10 cellular contexts compared by ENCODE assay signal in the genomic region with DNA sequence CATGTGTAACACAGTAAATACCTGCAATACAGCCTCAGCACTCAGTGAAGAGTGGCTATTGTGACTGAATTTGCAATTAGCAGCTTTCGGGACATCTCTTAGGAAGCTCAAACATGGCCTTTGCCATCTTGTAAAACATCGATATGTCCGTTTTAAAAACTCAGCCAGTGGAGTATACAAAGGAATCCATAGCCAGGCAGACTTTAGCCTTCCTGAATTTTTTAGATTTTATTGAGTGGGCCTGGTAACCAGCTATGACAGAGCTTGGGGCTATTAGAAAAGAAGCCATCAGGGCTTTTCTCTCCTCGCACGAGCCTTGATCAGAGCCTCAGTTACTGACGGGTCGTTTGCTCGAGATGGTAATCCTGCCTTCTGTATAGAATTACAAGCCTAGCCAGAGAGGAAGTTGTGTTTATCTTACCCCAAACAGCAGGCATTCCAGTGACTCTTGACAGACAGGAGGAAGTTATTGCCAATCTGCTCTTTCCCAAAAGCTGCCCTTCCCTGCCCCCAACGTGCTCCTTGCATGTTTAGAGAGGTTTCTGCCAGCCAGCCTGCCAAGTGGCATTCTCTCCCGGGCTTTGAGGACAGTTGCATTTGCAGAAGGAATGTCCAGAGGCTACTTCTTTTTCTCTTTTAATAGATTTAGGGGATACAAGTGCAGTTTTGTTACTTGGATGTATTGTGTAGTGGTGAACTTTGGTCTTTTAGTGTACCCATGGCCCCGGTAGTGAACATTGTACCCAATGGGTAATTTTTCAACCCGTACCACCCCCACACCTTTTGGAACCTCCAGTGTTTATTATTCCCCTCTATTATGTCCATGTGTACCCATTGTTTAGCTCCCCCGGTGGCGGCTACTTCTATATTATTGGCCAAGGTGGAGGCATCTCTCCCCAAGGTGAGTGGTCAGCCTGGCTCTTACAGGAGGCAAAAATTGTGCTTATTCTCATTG. TPM values are rescaled to one million over a fixed set of nuclear protein-coding genes. Genes with fewer than 3 reads are reported as not detected.
DNase-seq lines count a peak whose midpoint lies in the region; ATAC-seq, FAIRE-seq and TF ChIP-seq lines count a peak whose summit lies in the region.
"Had no signal": no experiment of that assay in that cellular context is flagged by ENCODE, and none has a peak within 500 bp of the region (broad histone marks: within the 10 kb centered on the region; RNA-seq: fewer than 3 reads in every experiment).

No MANE protein-coding gene starts in this region.

- DNase-seq in AML-193 (lab: John Stamatoyannopoulos, UW) (peak; percentile 79 to 82), NCI-H524 (lab: John Stamatoyannopoulos, UW) (peak; percentile 87 to 95), dorsolateral prefrontal cortex (peak in 1 of 10 donors; percentile 6), mucosa of gallbladder (ENCODE audit: low spot score) (peak; percentile 33), HTR-8/SVneo (ENCODE audit: insufficient read length, low spot score) (no peak), NCI-H2081 treated with DMSO at 0.1 percent for 48 hours (lab: John Stamatoyannopoulos, UW) (no peak)
- no peak for DNase-seq in activated naive CD4-positive, alpha-beta T cell treated with anti-CD3 and anti-CD28 coated beads, Interleukin-2, amount 50 U/mL, for 72 hours (ENCODE audit: low spot score in 2 of 2)
- DNase-seq: SHP77 treated with DMSO at 0.1 percent for 48 hours had no signal

- no peaks in the 10 kb centered on the region for H3K27me3 ChIP-seq in dorsolateral prefrontal cortex

- peak overlapping the region in 46 of 59 donors; percentile 0 to 80 (median 52) for H3K27ac ChIP-seq in dorsolateral prefrontal cortex

- H3K36me3 Mint-ChIP-seq in activated naive CD4-positive, alpha-beta T cell treated with anti-CD3 and anti-CD28 coated beads, Interleukin-2, amount 50 U/mL, for 72 hours = peaks cover 10% of the 10 kb centered on the region in 2 donors

- no peak for FAIRE-seq in HTR-8/SVneo (lab: Jason Lieb, UNC)
- FAIRE-seq: keratinocyte had no signal

- no peak overlapping the region for H3K27ac Mint-ChIP-seq in activated naive CD4-positive, alpha-beta T cell treated with anti-CD3 and anti-CD28 coated beads, Interleukin-2, amount 50 U/mL, for 72 hours

- H3K9me3 Mint-ChIP-seq in activated naive CD4-positive, alpha-beta T cell treated with anti-CD3 and anti-CD28 coated beads, Interleukin-2, amount 50 U/mL, for 72 hours = peaks cover 4 to 6% of the 10 kb centered on the region in 2 donors

- peak overlapping the region in 5 of 59 donors; percentile 2 to 14 (median 11) for H3K4me3 ChIP-seq in dorsolateral prefrontal cortex

- intact Hi-C loops in dorsolateral prefrontal cortex (cut with DNase I) = loop anchor here in 1 of 2 donors (5.0 kb wide), 1 partner anchor 49 kb away; no protein-coding TSS in a partner anchor

- no peak for TF ChIP-seq CTCF in dorsolateral prefrontal cortex (IDR thresholded peaks at IDR 0.05 in 54 of 56, conservative IDR thresholded peaks at IDR 0.05 in 2 of 56; ENCODE audit: low read depth in 1 of 56, partially characterized antibody in 56 of 56)

- ATAC-seq in activated naive CD4-positive, alpha-beta T cell treated with anti-CD3 and anti-CD28 coated beads, Interleukin-2, amount 50 U/mL, for 72 hours = no peak
- no peak for ATAC-seq in HG03571 (IDR thresholded peaks at IDR 0.05; ENCODE audit: unreplicated experiment)

RNA-seq across cellular contexts. Expression of a gene that starts 40.6 kb away (rescaled TPM):
- total RNA-seq in dorsolateral prefrontal cortex (100 to 1,000 TPM in 119 of 120 experiments, 10 to 100 TPM in 1; 93.6 to 417 (median 307) TPM), mucosa of gallbladder (90.5 TPM)
- total RNA-seq in activated naive CD4-positive, alpha-beta T cell treated with anti-CD3 and anti-CD28 coated beads, Interleukin-2, amount 50 U/mL, for 72 hours = 10 to 100 TPM; 40.0 to 70.7 TPM

Comparison
In these comparisons a context has a peak if more than half of its experiments do, and no peak if none do; other contexts are left out.
1. DNase-seq: peak in AML-193 (2 of 2), NCI-H524 (2 of 2) and mucosa of gallbladder (single experiment); none in activated naive CD4-positive, alpha-beta T cell treated with anti-CD3 and anti-CD28 coated beads, Interleukin-2, amount 50 U/mL, for 72 hours (0 of 2), HTR-8/SVneo (single experiment) and NCI-H2081 treated with DMSO at 0.1 percent for 48 hours (single experiment).